In genomic region chr15:70854669-70854976, GRCh38 we compare ENCODE assay signal across 8 cellular contexts. TPM values are rescaled to one million over a fixed set of nuclear protein-coding genes. Genes with fewer than 3 reads are reported as not detected.
DNase-seq lines count a peak whose midpoint lies in the region; ATAC-seq, FAIRE-seq and TF ChIP-seq lines count a peak whose summit lies in the region.

No MANE protein-coding gene starts in this region.

- 46% methylated on average over 4 of the region's 4 CpGs for WGBS in suprapubic skin

- TF ChIP-seq POLR2A in suprapubic skin (IDR thresholded peaks at IDR 0.05): no peak

- H3K4me1 ChIP-seq in astrocyte (ENCODE audit: insufficient read depth, low read length) (peaks cover 51% of the 10 kb centered on the region), keratinocyte (ENCODE audit: control insufficient read depth, extremely low read depth, insufficient read depth, low read length) (peaks cover 36% of the 10 kb centered on the region), suprapubic skin (peaks cover 45% of the 10 kb centered on the region)

- TF ChIP-seq CTCF in astrocyte (IDR thresholded peaks at IDR 0.05; ENCODE audit: insufficient read depth, low read depth, low read length) (peak; percentile 17), keratinocyte (optimal IDR thresholded peaks at IDR 0.05 in 1 of 3, IDR thresholded peaks at IDR 0.05 in 1 of 3, conservative IDR thresholded peaks at IDR 0.05 in 1 of 3; ENCODE audit: extremely low read depth in 1 of 3, insufficient read depth in 2 of 3, low read length in 3 of 3) (peak in 1 of 3 experiments; percentile 29), suprapubic skin (IDR thresholded peaks at IDR 0.05) (no peak)

- H3K9ac ChIP-seq in astrocyte (ENCODE audit: low read length) (peak overlapping the region; percentile 98), keratinocyte (ENCODE audit: control insufficient read depth, extremely low read depth, insufficient read depth, low read length) (peak overlapping the region; percentile 92)

- H3K4me3 ChIP-seq in astrocyte (ENCODE audit: insufficient read depth, low read depth, low read length): peak overlapping the region; percentile 91
- peak overlapping the region; percentile 58 to 65 (median 60) for H3K4me3 ChIP-seq in keratinocyte (ENCODE audit: control insufficient read depth in 2 of 3, extremely low read depth in 1 of 3, insufficient read depth in 2 of 3, low read depth in 1 of 3, low read length in 3 of 3)
- peak overlapping the region; percentile 85 for H3K4me3 ChIP-seq in suprapubic skin

- TF ChIP-seq EP300 in suprapubic skin (IDR thresholded peaks at IDR 0.05): no peak

- dilution Hi-C loops in keratinocyte (cut with MboI; ENCODE audit: extremely low pct_ligation_motif_present, low sequenced_read_pairs): no loop called here

- H3K36me3 Mint-ChIP-seq in activated naive CD4-positive, alpha-beta T cell treated with anti-CD3 and anti-CD28 coated beads, Interleukin-2, amount 50 U/mL, for 24 hours: no peaks in the 10 kb centered on the region
- H3K36me3 Mint-ChIP-seq in astrocyte (ENCODE audit: low read depth, unreplicated experiment): peaks cover 18% of the 10 kb centered on the region

- H3K4me2 ChIP-seq in astrocyte (ENCODE audit: low read length) (peak overlapping the region; percentile 99), keratinocyte (ENCODE audit: control insufficient read depth, extremely low read depth, insufficient read depth, low read depth, low read length) (peak overlapping the region; percentile 61)

- H4K20me1 ChIP-seq in astrocyte (ENCODE audit: insufficient read depth, low read length): peaks cover 23% of the 10 kb centered on the region
- no peaks in the 10 kb centered on the region for H4K20me1 ChIP-seq in keratinocyte (ENCODE audit: control insufficient read depth, extremely low read depth, insufficient read depth, low read length)

- H3K27ac ChIP-seq in astrocyte (ENCODE audit: low read depth, low read length) (peak overlapping the region; percentile 94), keratinocyte (ENCODE audit: control insufficient read depth, insufficient read depth, low read length) (peak overlapping the region; percentile 66), suprapubic skin (peak overlapping the region; percentile 92)

- H3K27me3 Mint-ChIP-seq in activated naive CD4-positive, alpha-beta T cell treated with anti-CD3 and anti-CD28 coated beads, Interleukin-2, amount 50 U/mL, for 24 hours: peaks cover 45% of the 10 kb centered on the region
- H3K27me3 Mint-ChIP-seq in astrocyte (ENCODE audit: low read depth, unreplicated experiment): no peaks in the 10 kb centered on the region

- ATAC-seq in HG03460 (IDR thresholded peaks at IDR 0.05; ENCODE audit: unreplicated experiment): no peak

- H3K9me1 ChIP-seq in keratinocyte (ENCODE audit: control insufficient read depth, extremely low read depth, insufficient read depth, low read length): no peaks in the 10 kb centered on the region

- no peak for DNase-seq in activated naive CD4-positive, alpha-beta T cell treated with anti-CD3 and anti-CD28 coated beads, Interleukin-2, amount 50 U/mL, for 16 hours
- peak; percentile 47 for DNase-seq in astrocyte (ENCODE audit: low read depth)
- DNase-seq in keratinocyte (ENCODE audit: low read depth, low spot score): no peak
- DNase-seq in suprapubic skin (ENCODE audit: low spot score in 2 of 2): no peak
- DNase-seq in T-helper 9 cell: no peak
- no peak for DNase-seq in COLO829 (ENCODE audit: low spot score)

- peaks cover 4% of the 10 kb centered on the region for H3K4me1 Mint-ChIP-seq in activated naive CD4-positive, alpha-beta T cell treated with anti-CD3 and anti-CD28 coated beads, Interleukin-2, amount 50 U/mL, for 24 hours
- H3K4me1 Mint-ChIP-seq in astrocyte (ENCODE audit: low read depth, unreplicated experiment): peaks cover 38% of the 10 kb centered on the region

- no peaks in the 10 kb centered on the region for H3K9me3 Mint-ChIP-seq in activated naive CD4-positive, alpha-beta T cell treated with anti-CD3 and anti-CD28 coated beads, Interleukin-2, amount 50 U/mL, for 24 hours
- H3K9me3 Mint-ChIP-seq in astrocyte (ENCODE audit: unreplicated experiment): no peaks in the 10 kb centered on the region

- H3K4me3 Mint-ChIP-seq in activated naive CD4-positive, alpha-beta T cell treated with anti-CD3 and anti-CD28 coated beads, Interleukin-2, amount 50 U/mL, for 24 hours: peak overlapping the region; percentile 89
- peak overlapping the region; percentile 96 for H3K4me3 Mint-ChIP-seq in astrocyte (ENCODE audit: unreplicated experiment)

- FAIRE-seq in astrocyte (lab: Jason Lieb, UNC): peak; percentile 73
- peak; percentile 63 for FAIRE-seq in keratinocyte (lab: Jason Lieb, UNC)

- H2AFZ ChIP-seq in astrocyte (ENCODE audit: low read depth, low read length) (peak overlapping the region; percentile 80), keratinocyte (ENCODE audit: control insufficient read depth, low read length) (peak overlapping the region; percentile 84)

- no peaks in the 10 kb centered on the region for H3K9me3 ChIP-seq in astrocyte (ENCODE audit: insufficient read depth, low read depth, low read length)
- no peaks in the 10 kb centered on the region for H3K9me3 ChIP-seq in keratinocyte (ENCODE audit: control insufficient read depth, low read depth, low read length)
- no peaks in the 10 kb centered on the region for H3K9me3 ChIP-seq in suprapubic skin

- H3K27ac Mint-ChIP-seq in activated naive CD4-positive, alpha-beta T cell treated with anti-CD3 and anti-CD28 coated beads, Interleukin-2, amount 50 U/mL, for 24 hours: no peak overlapping the region
- peak overlapping the region; percentile 99 for H3K27ac Mint-ChIP-seq in astrocyte (ENCODE audit: unreplicated experiment)

- H3K79me2 ChIP-seq in astrocyte (ENCODE audit: insufficient read depth, low read length) (peaks cover 40% of the 10 kb centered on the region), keratinocyte (ENCODE audit: control insufficient read depth, insufficient read depth, low read length) (peaks cover 5% of the 10 kb centered on the region)

- H3K27me3 ChIP-seq in astrocyte (ENCODE audit: insufficient read depth, low read length) (no peaks in the 10 kb centered on the region), keratinocyte (ENCODE audit: control insufficient read depth, extremely low read depth, insufficient read depth, low read length) (no peaks in the 10 kb centered on the region), suprapubic skin (peaks cover 3% of the 10 kb centered on the region)

- H3K36me3 ChIP-seq in astrocyte (ENCODE audit: insufficient read depth, low read length) (peaks cover 16% of the 10 kb centered on the region), keratinocyte (ENCODE audit: control insufficient read depth in 2 of 2, extremely low read depth in 1 of 2, insufficient read depth in 2 of 2, low read length in 2 of 2) (peaks cover 6 to 7% of the 10 kb centered on the region in 2 experiments), suprapubic skin (no peaks in the 10 kb centered on the region)

RNA-seq across cellular contexts. Expression of gene LARP6, which starts 0.7 kb away (rescaled TPM):
- total RNA-seq in astrocyte: 61.5 and 75.2 TPM in 2 replicates
- polyA plus RNA-seq in keratinocyte: 36.5 to 72.9 TPM (median 66.1 TPM) in 3 replicates
- polyA plus RNA-seq in keratinocyte (2011; ENCODE audit: low read depth): 17.7 TPM
- polyA plus RNA-seq in keratinocyte (2011; cell fraction: cytosol; rRNA removed): 49.2 and 50.8 TPM in 2 replicates
- 25.6 and 28.6 TPM in 2 replicates for polyA plus RNA-seq in keratinocyte (2011; cell fraction: nucleus; rRNA removed)
- polyA plus RNA-seq in keratinocyte (2012; ENCODE audit: low replicate concordance): 19.8 and 46.5 TPM in 2 replicates
- 13.6 to 32.4 TPM (median 25.3 TPM) in 3 replicates for polyA minus RNA-seq in keratinocyte
- 23.6 TPM for polyA minus RNA-seq in keratinocyte (2011; cell fraction: cytosol; rRNA and poly(A)+ RNA removed)
- polyA minus RNA-seq in keratinocyte (2011; cell fraction: nucleus; rRNA and poly(A)+ RNA removed): 7.1 TPM in 2 replicates
- total RNA-seq in suprapubic skin: 10 to 100 TPM in 2 of 4 donors, 1 to 10 TPM in 2; 2.4 to 15.0 (median 9.8) TPM

RNA-seq across cellular contexts. Expression of gene THAP10, which starts 37.6 kb away (rescaled TPM):
- total RNA-seq in astrocyte (1.6 TPM in 2 replicates), suprapubic skin (1 to 10 TPM in 3 of 4 donors, under 1 TPM in 1; 0.87 to 2.7 (median 1.2) TPM)
- polyA plus RNA-seq in keratinocyte: 1.8 to 3.1 TPM (median 2.5 TPM) in 3 replicates
- 2.4 TPM for polyA plus RNA-seq in keratinocyte (2011; ENCODE audit: low read depth)
- polyA plus RNA-seq in keratinocyte (2011; cell fraction: cytosol; rRNA removed): 1.8 and 3.0 TPM in 2 replicates
- 1.5 and 1.7 TPM in 2 replicates for polyA plus RNA-seq in keratinocyte (2011; cell fraction: nucleus; rRNA removed)
- polyA plus RNA-seq in keratinocyte (2012; ENCODE audit: low replicate concordance): 1.1 and 1.5 TPM in 2 replicates
- 0.16 to 1.2 TPM (median 0.69 TPM) in 3 replicates for polyA minus RNA-seq in keratinocyte
- 3.5 TPM for polyA minus RNA-seq in keratinocyte (2011; cell fraction: cytosol; rRNA and poly(A)+ RNA removed)
- polyA minus RNA-seq in keratinocyte (2011; cell fraction: nucleus; rRNA and poly(A)+ RNA removed): 0.84 and 0.85 TPM in 2 replicates

RNA-seq across cellular contexts. Expression of gene LRRC49, which starts 38.0 kb away (rescaled TPM):
- total RNA-seq in astrocyte: 4.7 and 6.8 TPM in 2 replicates
- 7.1 to 9.9 TPM (median 7.9 TPM) in 3 replicates for polyA plus RNA-seq in keratinocyte
- polyA plus RNA-seq in keratinocyte (2011; ENCODE audit: low read depth): 3.8 TPM
- 6.1 and 10.4 TPM in 2 replicates for polyA plus RNA-seq in keratinocyte (2011; cell fraction: cytosol; rRNA removed)
- 8.5 and 10.8 TPM in 2 replicates for polyA plus RNA-seq in keratinocyte (2011; cell fraction: nucleus; rRNA removed)
- 5.2 and 9.2 TPM in 2 replicates for polyA plus RNA-seq in keratinocyte (2012; ENCODE audit: low replicate concordance)
- 4.5 to 11.1 TPM (median 8.0 TPM) in 3 replicates for polyA minus RNA-seq in keratinocyte
- polyA minus RNA-seq in keratinocyte (2011; cell fraction: cytosol; rRNA and poly(A)+ RNA removed): 5.0 TPM
- polyA minus RNA-seq in keratinocyte (2011; cell fraction: nucleus; rRNA and poly(A)+ RNA removed): 7.0 and 18.8 TPM in 2 replicates
- 10 to 100 TPM in 1 of 4 donors, 1 to 10 TPM in 3; 3.3 to 12.6 (median 3.6) TPM for total RNA-seq in suprapubic skin
